ENCODE assay signal across 9 cellular contexts in genomic region chr6:75932067-75932466, GRCh38.
DNase-seq lines count a peak whose midpoint lies in the region; ATAC-seq, FAIRE-seq and TF ChIP-seq lines count a peak whose summit lies in the region.
"Had no signal": no experiment of that assay in that cellular context is flagged by ENCODE, and none has a peak within 500 bp of the region (broad histone marks: within the 10 kb centered on the region; RNA-seq: fewer than 3 reads in every experiment).

No MANE protein-coding gene starts in this region.

- H3K4me1 ChIP-seq in HCT116 (ENCODE audit: control insufficient read depth in 1 of 2, insufficient read depth in 2 of 2, low read length in 2 of 2) (peaks cover 0 to 4% of the 10 kb centered on the region in 2 experiments; a peak in 1 of 4 replicates), OCI-LY7 (ENCODE audit: insufficient read depth, low read length, poor library complexity, severe bottlenecking) (no peaks in the 10 kb centered on the region), upper lobe of right lung (peaks cover 10% of the 10 kb centered on the region)

- no peak for DNase-seq in D721Med (ENCODE audit: insufficient read length, low spot score)
- peak; percentile 19 for DNase-seq in HCT116 (ENCODE audit: low read depth, low spot score)
- DNase-seq in OCI-LY7 (ENCODE audit: low spot score) = peak; percentile 12
- peak; percentile 28 for DNase-seq in fibroblast of pulmonary artery (ENCODE audit: low read depth)
- no peak for DNase-seq in upper lobe of right lung
- no peak for DNase-seq in GM19238 (ENCODE audit: insufficient read length, low spot score)
- DNase-seq in T-helper 2 cell treated with Interferon-gamma antibody and Interleukin-4, amounts not matched to agents 5 μg/mL and 100 μg/mL, for 36 hours (ENCODE audit: low spot score) = no peak
- no peak for DNase-seq in effector CD8-positive, alpha-beta T cell (lab: John Stamatoyannopoulos, UW)

- peak; percentile 67 for TF ChIP-seq RAD21 in HCT116 (IDR thresholded peaks at IDR 0.05; ENCODE audit: low read depth)

- H3K27me3 ChIP-seq in HCT116 (ENCODE audit: insufficient read depth, low read length) (no peaks in the 10 kb centered on the region), upper lobe of right lung (peaks cover 7% of the 10 kb centered on the region)

- BruUV-seq in HCT116 (replicated peaks; lab: Mats Ljungman, UMichigan) = no TSS peak
- no TSS peak for BruUV-seq in OCI-LY7 (replicated peaks; lab: Mats Ljungman, UMichigan)

- H4K20me1 ChIP-seq in HCT116 (ENCODE audit: insufficient read depth) = no peaks in the 10 kb centered on the region
- H4K20me1 ChIP-seq in OCI-LY7 (ENCODE audit: insufficient read depth, low read length) = no peaks in the 10 kb centered on the region

- CTCF ChIA-PET in HCT116 (lab: Charles Lee) (interaction anchor here (0.8 to 1.5 kb wide), 5 partner anchors 8 to 751 kb away, joined by 3 to 8 read pairs (median 5); no protein-coding TSS in a partner anchor), OCI-LY7 (lab: Charles Lee; ENCODE audit: unreplicated experiment) (interaction anchor here (0.7 kb wide), 1 partner anchor 244 kb away, joined by 3 read pairs; no protein-coding TSS in a partner anchor)

- H3K4me1 Mint-ChIP-seq in T-helper 2 cell treated with Interferon-gamma antibody and Interleukin-4, amounts not matched to agents 5 μg/mL and 100 μg/mL, for 36 hours (ENCODE audit: low read depth) = peaks cover 6% of the 10 kb centered on the region

- intact Hi-C loops in HCT116 (cut with micrococcal nuclease) = loop anchor here (10.0 kb wide), 2 partner anchors 753 to 933 kb away; no protein-coding TSS in a partner anchor
- intact Hi-C loops in OCI-LY7 (cut with micrococcal nuclease; ENCODE audit: unreplicated experiment) = no loop called here
- intact Hi-C loops in upper lobe of right lung (cut with DNase I) = no loop called here

- FAIRE-seq in D721Med (lab: Jason Lieb, UNC) = peak; percentile 74

- no peaks in the 10 kb centered on the region for H3K9me3 Mint-ChIP-seq in T-helper 2 cell treated with Interferon-gamma antibody and Interleukin-4, amounts not matched to agents 5 μg/mL and 100 μg/mL, for 36 hours
- H3K9me3 Mint-ChIP-seq: stimulated activated naive CD8-positive, alpha-beta T cell treated with anti-CD3 and anti-CD28 coated beads, Interleukin-15, amount 100 ng/mL, for 72 hours had no signal

- no peak for TF ChIP-seq POLR2A in HCT116 (IDR thresholded peaks at IDR 0.05; ENCODE audit: borderline replicate concordance, extremely low read depth, insufficient read depth, insufficient read length)

- H3K27me3 Mint-ChIP-seq in T-helper 2 cell treated with Interferon-gamma antibody and Interleukin-4, amounts not matched to agents 5 μg/mL and 100 μg/mL, for 36 hours (ENCODE audit: low read depth) = peaks cover 16% of the 10 kb centered on the region

- no peak overlapping the region for H3K27ac ChIP-seq in HCT116 (ENCODE audit: low read depth, low read length)
- H3K27ac ChIP-seq in OCI-LY7 (ENCODE audit: low read depth, low read length, poor library complexity, severe bottlenecking) = no peak overlapping the region
- no peak overlapping the region for H3K27ac ChIP-seq in upper lobe of right lung

- H3K9me3 ChIP-seq in HCT116 (ENCODE audit: control insufficient read depth in 1 of 2, insufficient read depth in 1 of 2, low read depth in 1 of 2, low read length in 2 of 2) (no peaks in the 10 kb centered on the region), OCI-LY7 (ENCODE audit: low read length) (no peaks in the 10 kb centered on the region), upper lobe of right lung (no peaks in the 10 kb centered on the region)

- no peak overlapping the region for H3K9ac ChIP-seq in HCT116 (ENCODE audit: low read length)

- TF ChIP-seq CTCF in D721Med (IDR thresholded peaks at IDR 0.05; ENCODE audit: insufficient read depth, missing control alignments) (peak; percentile 71), HCT116 (IDR thresholded peaks at IDR 0.05 in 2 of 3, conservative IDR thresholded peaks at IDR 0.05 in 1 of 3; ENCODE audit: borderline replicate concordance in 1 of 3, insufficient read depth in 1 of 3, low read depth in 2 of 3, low read length in 2 of 3) (peak; percentile 49 to 75 (median 72); a peak in 5 of 6 replicates), OCI-LY7 (conservative IDR thresholded peaks at IDR 0.05; ENCODE audit: low read length) (peak; percentile 66), fibroblast of pulmonary artery (IDR thresholded peaks at IDR 0.05; ENCODE audit: low read length, missing control alignments) (peak; percentile 60), upper lobe of right lung (IDR thresholded peaks at IDR 0.05) (peak; percentile 35)

- ATAC-seq in HCT116 (peak; percentile 73), upper lobe of right lung (no peak)
- ATAC-seq: stimulated activated naive CD8-positive, alpha-beta T cell treated with anti-CD3 and anti-CD28 coated beads, Interleukin-15, amount 100 ng/mL, for 72 hours had no signal

- H3K36me3 ChIP-seq in HCT116 (ENCODE audit: control insufficient read depth in 1 of 2, insufficient read depth in 2 of 2, low read length in 2 of 2) = no peaks in the 10 kb centered on the region
- no peaks in the 10 kb centered on the region for H3K36me3 ChIP-seq in OCI-LY7 (ENCODE audit: insufficient read depth, low read length)
- H3K36me3 ChIP-seq in upper lobe of right lung = no peaks in the 10 kb centered on the region

- no peak overlapping the region for H3K27ac Mint-ChIP-seq in T-helper 2 cell treated with Interferon-gamma antibody and Interleukin-4, amounts not matched to agents 5 μg/mL and 100 μg/mL, for 36 hours
- H3K27ac Mint-ChIP-seq: stimulated activated naive CD8-positive, alpha-beta T cell treated with anti-CD3 and anti-CD28 coated beads, Interleukin-15, amount 100 ng/mL, for 72 hours had no signal

- no peak overlapping the region for H2AFZ ChIP-seq in HCT116 (ENCODE audit: low read depth, low read length, poor library complexity, severe bottlenecking)
- H2AFZ ChIP-seq in OCI-LY7 (ENCODE audit: low read length) = no peak overlapping the region

- RAD21 ChIA-PET in HCT116 (lab: Charles Lee; ENCODE audit: low non-redundant PET in 1 of 2, low total read pairs in 2 of 2, uncharacterized antibody in 2 of 2, unreplicated experiment in 2 of 2) = no interaction called here

- no peaks in the 10 kb centered on the region for H3K79me2 ChIP-seq in HCT116 (ENCODE audit: insufficient read depth, low read length)
- H3K79me2 ChIP-seq in OCI-LY7 (ENCODE audit: insufficient read depth, low read depth, low read length) = no peaks in the 10 kb centered on the region

- H3K9me2 ChIP-seq in HCT116 (ENCODE audit: insufficient read depth) (no peaks in the 10 kb centered on the region), OCI-LY7 (ENCODE audit: insufficient read depth, low read length) (no peaks in the 10 kb centered on the region)

- H3K4me3 Mint-ChIP-seq in T-helper 2 cell treated with Interferon-gamma antibody and Interleukin-4, amounts not matched to agents 5 μg/mL and 100 μg/mL, for 36 hours = no peak overlapping the region
- H3K4me3 Mint-ChIP-seq: stimulated activated naive CD8-positive, alpha-beta T cell treated with anti-CD3 and anti-CD28 coated beads, Interleukin-15, amount 100 ng/mL, for 72 hours had no signal

- H3K4me3 ChIP-seq in HCT116 (replicated peaks in 1 of 2; ENCODE audit: low read depth in 1 of 2, low read length in 2 of 2) (no peak overlapping the region), OCI-LY7 (ENCODE audit: low read depth, low read length, poor library complexity, severe bottlenecking) (no peak overlapping the region), fibroblast of pulmonary artery (replicated peaks; ENCODE audit: low read depth, low read length) (no peak overlapping the region), upper lobe of right lung (no peak overlapping the region)

- H3K36me3 Mint-ChIP-seq in T-helper 2 cell treated with Interferon-gamma antibody and Interleukin-4, amounts not matched to agents 5 μg/mL and 100 μg/mL, for 36 hours (ENCODE audit: low read depth) = no peaks in the 10 kb centered on the region

- H3K4me2 ChIP-seq in HCT116 (ENCODE audit: low read length) = no peak overlapping the region
- H3K4me2 ChIP-seq in OCI-LY7 (ENCODE audit: low read length) = no peak overlapping the region

- POLR2A ChIA-PET in HCT116 (lab: Charles Lee) = no interaction called here
- POLR2A ChIA-PET in OCI-LY7 (lab: Charles Lee) = interaction anchor here (0.7 kb wide), 1 partner anchor 414 kb away, joined by 3 read pairs; no protein-coding TSS in a partner anchor

TF ChIP-seq in HCT116, 20 proteins besides CTCF, POLR2A, EP300 and RAD21:
- TF ChIP-seq SP1 (IDR thresholded peaks at IDR 0.05; ENCODE audit: low read depth) = no peak
- TF ChIP-seq MAX (IDR thresholded peaks at IDR 0.05) = no peak
- no peak for TF ChIP-seq EGR1 (IDR thresholded peaks at IDR 0.05; ENCODE audit: low read depth)
- no peak for TF ChIP-seq ZNF274 (IDR thresholded peaks at IDR 0.05; ENCODE audit: low read depth, low read length)
- no peak for TF ChIP-seq FOSL1 (IDR thresholded peaks at IDR 0.05; ENCODE audit: low read depth)
- no peak for TF ChIP-seq ATF3 (IDR thresholded peaks at IDR 0.05)
- TF ChIP-seq TCF7L2 (IDR thresholded peaks at IDR 0.05; ENCODE audit: borderline replicate concordance, extremely low read depth, insufficient read depth, insufficient read length) = no peak
- TF ChIP-seq SRF (IDR thresholded peaks at IDR 0.05; ENCODE audit: low read depth) = no peak
- no peak for TF ChIP-seq YY1 (IDR thresholded peaks at IDR 0.05; ENCODE audit: extremely low read depth, insufficient replicate concordance, low read depth, low read length)
- TF ChIP-seq ZFX (IDR thresholded peaks at IDR 0.05) = no peak
- TF ChIP-seq SIN3A (IDR thresholded peaks at IDR 0.05; ENCODE audit: low read depth) = no peak
- TF ChIP-seq CBX3 (IDR thresholded peaks at IDR 0.05; ENCODE audit: low read depth) = no peak
- no peak for TF ChIP-seq ELF1 (IDR thresholded peaks at IDR 0.05; ENCODE audit: borderline replicate concordance, low read depth)

Comparison
In these comparisons a context has a peak if more than half of its experiments do, and no peak if none do; other contexts are left out.
1. DNase-seq: peak in HCT116 (single experiment), OCI-LY7 (single experiment) and fibroblast of pulmonary artery (single experiment); none in D721Med (single experiment), upper lobe of right lung (single experiment), GM19238 (single experiment), T-helper 2 cell treated with Interferon-gamma antibody and Interleukin-4, amounts not matched to agents 5 μg/mL and 100 μg/mL, for 36 hours (single experiment) and effector CD8-positive, alpha-beta T cell (single experiment).
2. Peak in every context shown above with its lines, with median percentiles within 50 percentile points of each other: CTCF ChIP-seq.